Comparison of ENCODE assay signal across 17 cellular contexts in the genomic region with DNA sequence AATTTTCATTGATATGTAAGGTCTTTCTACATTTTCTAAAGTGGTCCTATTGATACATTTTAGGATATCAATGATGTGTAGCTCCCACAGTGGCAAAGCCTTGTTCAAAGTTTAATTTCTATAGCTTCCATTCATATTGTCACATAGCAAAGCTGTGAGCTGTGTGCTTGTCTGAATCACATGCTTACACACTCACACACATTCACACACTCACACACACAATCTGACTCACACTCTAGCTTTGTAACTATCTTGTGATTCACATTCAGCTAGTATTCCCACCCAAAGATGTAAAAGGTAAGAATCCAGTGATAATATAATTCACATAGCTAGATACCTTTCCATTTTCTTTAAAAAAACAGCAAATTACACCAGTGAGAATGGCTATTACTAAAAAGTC. TPM values are rescaled to one million over a fixed set of nuclear protein-coding genes. Genes with fewer than 3 reads are reported as not detected.
A peak's percentile ranks its signal among the peaks of the same experiment; 100 is the strongest.
DNase-seq lines count a peak whose midpoint lies in the region; ATAC-seq and TF ChIP-seq lines count a peak whose summit lies in the region.
"Had no signal": no experiment of that assay in that cellular context is flagged by ENCODE, and none has a peak within 500 bp of the region (broad histone marks: within the 10 kb centered on the region; RNA-seq: fewer than 3 reads in every experiment).

No MANE protein-coding gene starts in this region.

- H3K4me1 Mint-ChIP-seq in HFFc6 (ENCODE audit: low read depth) (peaks cover 30% of the 10 kb centered on the region), mesothelial cell of epicardium (peaks cover 8% of the 10 kb centered on the region), osteocyte (ENCODE audit: unreplicated experiment) (peaks cover 9% of the 10 kb centered on the region)
- H3K4me1 Mint-ChIP-seq in stimulated activated memory B cell treated with anti-CD40 and anti-IgM and Interleukin-4, amounts not matched to agents 10 μg/mL and 1 μg/mL and 100 μg/mL, for 72 hours = peaks cover 23% of the 10 kb centered on the region

- ATAC-seq in stimulated activated memory B cell treated with anti-CD40 and anti-IgM and Interleukin-4, amounts not matched to agents 10 μg/mL and 1 μg/mL and 100 μg/mL, for 72 hours = no peak

- TF ChIP-seq CTCF in AG10803 (conservative IDR thresholded peaks at IDR 0.05; ENCODE audit: low read length) (no peak), HFFc6 (IDR thresholded peaks at IDR 0.05) (no peak), choroid plexus epithelial cell (conservative IDR thresholded peaks at IDR 0.05; ENCODE audit: low read depth, low read length) (no peak), foreskin fibroblast (IDR thresholded peaks at IDR 0.05; ENCODE audit: low read depth, low read length) (no peak), mesothelial cell of epicardium (IDR thresholded peaks at IDR 0.05; ENCODE audit: unreplicated experiment) (no peak), osteocyte (IDR thresholded peaks at IDR 0.05) (no peak)

- H3K36me3 Mint-ChIP-seq in HFFc6 (ENCODE audit: low read depth) (peaks cover 9% of the 10 kb centered on the region), mesothelial cell of epicardium (peaks cover 9% of the 10 kb centered on the region), osteocyte (ENCODE audit: unreplicated experiment) (peaks cover 13% of the 10 kb centered on the region)
- H3K36me3 Mint-ChIP-seq in stimulated activated memory B cell treated with anti-CD40 and anti-IgM and Interleukin-4, amounts not matched to agents 10 μg/mL and 1 μg/mL and 100 μg/mL, for 72 hours = peaks cover 25% of the 10 kb centered on the region

- H3K9me3 Mint-ChIP-seq in HFFc6 = no peaks in the 10 kb centered on the region
- H3K9me3 Mint-ChIP-seq in stimulated activated memory B cell treated with anti-CD40 and anti-IgM and Interleukin-4, amounts not matched to agents 10 μg/mL and 1 μg/mL and 100 μg/mL, for 72 hours = no peaks in the 10 kb centered on the region
- peaks cover 6% of the 10 kb centered on the region for H3K9me3 Mint-ChIP-seq in mesothelial cell of epicardium
- no peaks in the 10 kb centered on the region for H3K9me3 Mint-ChIP-seq in osteocyte (ENCODE audit: unreplicated experiment)

- intact Hi-C loops in posterior cingulate gyrus (cut with DNase I) = no loop called here

- DNase-seq in AG10803 (ENCODE audit: low read depth) = peak; percentile 14
- DNase-seq in HFFc6 = peak; percentile 39
- peak; percentile 28 for DNase-seq in choroid plexus epithelial cell (ENCODE audit: low read depth)
- peak; percentile 46 to 71 for DNase-seq in foreskin fibroblast
- no peak for DNase-seq in mesothelial cell of epicardium (ENCODE audit: low spot score in 2 of 2, unreplicated experiment in 2 of 2)
- DNase-seq in posterior cingulate gyrus = no peak
- no peak for DNase-seq in osteocyte (ENCODE audit: extremely low spot score, unreplicated experiment)
- DNase-seq: DMS 273 treated with DMSO at 0.1 percent for 48 hours, GOT3, Karpas-422, NCI-H1105, NCI-H1694 treated with DMSO at 0.1 percent for 48 hours, NCI-H345, NCI-H526, SHP77 treated with DMSO at 0.1 percent for 48 hours had no signal

- H3K27ac Mint-ChIP-seq in HFFc6 (no peak overlapping the region; the same call in 1 of the 2 replicates), mesothelial cell of epicardium (no peak overlapping the region), osteocyte (ENCODE audit: unreplicated experiment) (no peak overlapping the region)
- no peak overlapping the region for H3K27ac Mint-ChIP-seq in stimulated activated memory B cell treated with anti-CD40 and anti-IgM and Interleukin-4, amounts not matched to agents 10 μg/mL and 1 μg/mL and 100 μg/mL, for 72 hours

- H3K27me3 Mint-ChIP-seq in HFFc6 (ENCODE audit: insufficient read depth) (no peaks in the 10 kb centered on the region), mesothelial cell of epicardium (ENCODE audit: low read depth) (no peaks in the 10 kb centered on the region), osteocyte (ENCODE audit: unreplicated experiment) (no peaks in the 10 kb centered on the region)
- no peaks in the 10 kb centered on the region for H3K27me3 Mint-ChIP-seq in stimulated activated memory B cell treated with anti-CD40 and anti-IgM and Interleukin-4, amounts not matched to agents 10 μg/mL and 1 μg/mL and 100 μg/mL, for 72 hours

- H3K4me3 Mint-ChIP-seq in HFFc6 (no peak overlapping the region), mesothelial cell of epicardium (no peak overlapping the region), osteocyte (ENCODE audit: unreplicated experiment) (no peak overlapping the region)
- H3K4me3 Mint-ChIP-seq in stimulated activated memory B cell treated with anti-CD40 and anti-IgM and Interleukin-4, amounts not matched to agents 10 μg/mL and 1 μg/mL and 100 μg/mL, for 72 hours = no peak overlapping the region

- H3K4me3 ChIP-seq in AG10803 (ENCODE audit: low read length) (no peak overlapping the region), choroid plexus epithelial cell (ENCODE audit: low read depth, low read length) (no peak overlapping the region), foreskin fibroblast (ENCODE audit: low read depth in 1 of 2, low read length in 2 of 2) (no peak overlapping the region)
- H3K4me3 ChIP-seq: BLaER1 treated with 17β-estradiol and CSF1 and Interleukin-3, amounts not matched to agents 10 nM and 100 nM had no signal

RNA-seq across cellular contexts. Expression of a gene that starts 58.7 kb away (rescaled TPM):
- total RNA-seq in HFFc6 (2021; fragmentation: NEBNext Ultra II Directional; extraction: Animal tissue kit (Norgen Biotek cat#: 25700)) = 10 to 100 TPM; 22.4 to 39.1 (median 24.4) TPM
- total RNA-seq in mesothelial cell of epicardium (15.8 to 19.6 TPM (median 17.1 TPM) in 3 replicates), osteocyte (49.8 and 50.0 TPM in 2 replicates)

Comparison
In these comparisons a context has a peak if more than half of its experiments do, and no peak if none do; other contexts are left out.
1. DNase-seq: peak in AG10803 (single experiment), HFFc6 (single experiment), choroid plexus epithelial cell (single experiment) and foreskin fibroblast (2 of 2); none in mesothelial cell of epicardium (0 of 2), posterior cingulate gyrus (0 of 10) and osteocyte (single experiment).